ENCODE assay signal across 8 cellular contexts in the genomic region with DNA sequence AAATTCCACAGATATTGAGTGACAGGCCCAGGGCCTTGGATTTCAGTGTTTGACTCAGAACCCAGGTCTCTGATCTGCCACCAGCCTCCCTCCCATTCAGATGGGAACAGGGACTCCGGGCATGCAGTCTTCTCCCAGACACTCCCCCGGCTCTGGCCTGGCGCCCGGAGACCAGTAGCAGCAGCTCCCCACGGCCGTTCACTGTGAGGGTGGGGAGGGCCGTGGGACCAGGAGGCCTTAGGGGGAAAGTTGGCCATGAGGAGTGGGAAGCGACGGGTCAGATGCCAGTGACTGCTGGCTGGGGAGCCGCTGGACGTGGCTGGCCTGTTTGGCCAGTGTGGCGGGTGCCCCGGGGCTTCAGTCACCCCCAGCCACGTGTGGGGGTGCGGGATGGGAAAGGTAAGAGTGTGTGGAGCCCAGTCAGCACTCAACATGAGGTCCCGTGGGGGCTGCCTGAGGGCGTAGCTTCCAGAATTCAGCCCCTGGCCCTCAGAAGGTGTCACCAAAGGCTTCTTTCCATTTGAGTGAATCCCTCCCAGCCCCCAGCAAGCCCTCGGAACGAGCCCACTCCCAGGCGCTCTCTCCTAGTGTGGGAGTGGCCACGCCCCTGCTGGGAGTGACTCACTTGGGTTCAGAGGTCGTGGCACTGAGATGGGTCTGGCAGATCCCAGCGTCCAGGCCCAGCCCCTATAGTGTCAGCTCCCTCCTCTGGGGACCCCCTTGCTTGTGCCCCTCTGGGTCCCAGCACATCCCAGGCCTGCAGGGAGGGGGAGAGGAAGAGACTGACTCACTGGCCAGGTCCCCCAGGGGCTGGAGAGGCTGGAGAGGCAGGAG.
DNase-seq lines count a peak whose midpoint lies in the region; ATAC-seq and TF ChIP-seq lines count a peak whose summit lies in the region.

No MANE protein-coding gene starts in this region.

- BruUV-seq in mammary epithelial cell (replicated peaks; lab: Mats Ljungman, UMichigan): no TSS peak

- TF ChIP-seq CTCF in GM13976 (IDR thresholded peaks at IDR 0.05; ENCODE audit: borderline replicate concordance, control extremely low read depth, extremely low read depth, insufficient read depth, missing control alignments): no peak
- TF ChIP-seq CTCF in mammary epithelial cell (conservative IDR thresholded peaks at IDR 0.05 in 1 of 2, IDR thresholded peaks at IDR 0.05 in 1 of 2; ENCODE audit: extremely low read depth in 1 of 2, insufficient read depth in 1 of 2, low read depth in 1 of 2, low read length in 2 of 2): no peak
- no peak for TF ChIP-seq CTCF in spleen (IDR thresholded peaks at IDR 0.05 in 8 of 11, conservative IDR thresholded peaks at IDR 0.05 in 3 of 11)

- peak overlapping the region; percentile 94 for H3K4me2 ChIP-seq in mammary epithelial cell (ENCODE audit: insufficient read depth, low read depth, low read length)

- DNase-seq in GM13976 (ENCODE audit: low spot score) (peak; percentile 70), SK-N-MC (ENCODE audit: low read depth, low spot score) (no peak), mammary epithelial cell (peak; percentile 52), kidney glomerular epithelial cell (lab: John Stamatoyannopoulos, UW) (peak; percentile 73), spleen (peak; percentile 85)

- H3K79me2 ChIP-seq in mammary epithelial cell (ENCODE audit: insufficient read depth, low read length): peaks cover 97% of the 10 kb centered on the region

- peak overlapping the region; percentile 76 for H3K4me3 ChIP-seq in SK-N-MC
- peak overlapping the region in 2 of 3 experiments; percentile 47 to 51 for H3K4me3 ChIP-seq in mammary epithelial cell (replicated peaks in 1 of 3; ENCODE audit: insufficient read depth in 1 of 3, low read depth in 2 of 3, low read length in 3 of 3)
- H3K4me3 ChIP-seq in spleen: peak overlapping the region; percentile 53 to 81 (median 69)

- H3K9ac ChIP-seq in SK-N-MC (ENCODE audit: insufficient read length) (no peak overlapping the region), mammary epithelial cell (ENCODE audit: insufficient read depth, low read length) (peak overlapping the region; percentile 40)

- no peaks in the 10 kb centered on the region for H4K20me1 ChIP-seq in mammary epithelial cell (ENCODE audit: insufficient read depth, low read length)

- in situ Hi-C loops in GM13976 (cut with MboI; ENCODE audit: low sequenced_read_pairs, unreplicated experiment) (no loop called here), mammary epithelial cell (cut with MboI; ENCODE audit: low sequenced_read_pairs in 2 of 2) (no loop called here)

- H3K4me1 ChIP-seq in mammary epithelial cell (ENCODE audit: insufficient read depth, low read length) (peaks cover 65% of the 10 kb centered on the region), spleen (peaks cover 66 to 100% (median 97%) of the 10 kb centered on the region in 6 donors)

- WGBS in mammary epithelial cell (ENCODE audit: low coverage, missing lambda C conversion rate): 5% methylated on average over 10 of the region's 23 CpGs
- WGBS in spleen, 5 donors: 33 to 49% (median 48%) methylated on average over 4 to 23 of the region's 23 CpGs

- no peak overlapping the region for H2AFZ ChIP-seq in mammary epithelial cell (ENCODE audit: low read depth, low read length)

- H3K9me3 ChIP-seq in SK-N-MC (ENCODE audit: low read depth, low read length) (no peaks in the 10 kb centered on the region), mammary epithelial cell (replicated peaks; ENCODE audit: insufficient read depth, low read length) (no peaks in the 10 kb centered on the region), spleen (no peaks in the 10 kb centered on the region)

- dilution Hi-C loops in mammary epithelial cell (cut with HindIII; ENCODE audit: low sequenced_read_pairs): loop anchor here (10.0 kb wide), 1 partner anchor 125 kb away; no protein-coding TSS in a partner anchor

- H3K27ac ChIP-seq in SK-N-MC: no peak overlapping the region
- H3K27ac ChIP-seq in mammary epithelial cell (ENCODE audit: insufficient read depth, low read depth, low read length): peak overlapping the region; percentile 73
- peak overlapping the region; percentile 83 to 97 (median 92) for H3K27ac ChIP-seq in spleen

- no peaks in the 10 kb centered on the region for H3K36me3 ChIP-seq in SK-N-MC (ENCODE audit: insufficient read depth, low read length)
- H3K36me3 ChIP-seq in mammary epithelial cell (ENCODE audit: insufficient read depth, low read length): no peaks in the 10 kb centered on the region
- H3K36me3 ChIP-seq in spleen: peaks cover 0 to 16% (median 0%) of the 10 kb centered on the region in 6 donors

- CTCF ChIA-PET in mammary epithelial cell (lab: Charles Lee; ENCODE audit: low non-redundant PET): interaction anchor here (0.6 kb wide), 1 partner anchor 119 kb away, joined by 6 read pairs; no protein-coding TSS in a partner anchor

- ATAC-seq in GM18867 (IDR thresholded peaks at IDR 0.05; ENCODE audit: unreplicated experiment) (no peak), GM21381 (IDR thresholded peaks at IDR 0.05; ENCODE audit: unreplicated experiment) (no peak), GM18520 (IDR thresholded peaks at IDR 0.05; ENCODE audit: unreplicated experiment) (no peak)

- TF ChIP-seq POLR2A in spleen (IDR thresholded peaks at IDR 0.05): no peak

- H3K27me3 ChIP-seq in mammary epithelial cell (ENCODE audit: insufficient read depth, low read length) (no peaks in the 10 kb centered on the region), spleen (replicated peaks in 1 of 7) (no peaks in the 10 kb centered on the region)

- intact Hi-C loops in mammary epithelial cell (cut with micrococcal nuclease): loop anchor here (1.0 to 2.0 kb wide), 3 partner anchors 19 to 119 kb away; no protein-coding TSS in a partner anchor
- intact Hi-C loops in spleen (cut with DNase I; ENCODE audit: low total_unique reads): no loop called here
